10 cellular contexts compared by ENCODE assay signal in the genomic region with DNA sequence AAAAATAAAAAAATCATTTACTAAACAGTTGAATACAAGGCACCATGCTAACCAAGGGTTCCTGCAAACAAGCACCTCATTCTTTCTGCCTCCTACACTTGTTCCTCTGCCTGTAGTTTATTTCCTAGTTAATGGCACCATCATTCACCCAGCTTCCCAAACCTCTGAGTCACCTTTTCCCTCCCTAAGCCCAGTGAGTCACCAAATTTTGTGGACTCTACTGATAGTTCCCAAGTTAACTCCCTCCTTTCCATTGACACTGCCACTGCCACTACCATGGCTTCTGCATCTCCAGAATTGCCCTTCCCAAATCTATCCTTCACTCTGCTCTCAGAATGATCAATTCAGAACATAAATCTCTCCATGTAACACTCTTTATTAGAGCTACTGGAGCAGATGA. TPM values are rescaled to one million over a fixed set of nuclear protein-coding genes. Genes with fewer than 3 reads are reported as not detected.
A peak's percentile ranks its signal among the peaks of the same experiment; 100 is the strongest.
DNase-seq lines count a peak whose midpoint lies in the region; ATAC-seq and TF ChIP-seq lines count a peak whose summit lies in the region.
"Had no signal": no experiment of that assay in that cellular context is flagged by ENCODE, and none has a peak within 500 bp of the region (broad histone marks: within the 10 kb centered on the region; RNA-seq: fewer than 3 reads in every experiment).

No MANE protein-coding gene starts in this region.

- H3K4me1 ChIP-seq in left lung = no peaks in the 10 kb centered on the region
- H3K4me1 ChIP-seq: ascending aorta, right atrium auricular region had no signal

- in situ Hi-C loops in brain microvascular endothelial cell (cut with HindIII; ENCODE audit: low pct_ligation_motif_present, low sequenced_read_pairs) = no loop called here

- peak; percentile 45 for DNase-seq in AG09309 (ENCODE audit: low read depth)
- peak; percentile 45 for DNase-seq in brain microvascular endothelial cell
- no peak for DNase-seq in left lung
- no peak for DNase-seq in OCI-M2 (lab: John Stamatoyannopoulos, UW; ENCODE audit: unreplicated experiment)
- DNase-seq in activated effector memory CD4-positive, alpha-beta T cell treated with Interleukin-2 at 50 U/mL for 16 hours = no peak
- no peak for DNase-seq in middle frontal gyrus (ENCODE audit: extremely low spot score, low spot score)
- no peak for DNase-seq in putamen (ENCODE audit: low spot score)

- H3K27me3 ChIP-seq in brain microvascular endothelial cell (replicated peaks) (no peaks in the 10 kb centered on the region), left lung (no peaks in the 10 kb centered on the region)
- H3K27me3 ChIP-seq: ascending aorta, right atrium auricular region had no signal

- no peaks in the 10 kb centered on the region for H3K36me3 ChIP-seq in brain microvascular endothelial cell (replicated peaks)
- H3K36me3 ChIP-seq in left lung = no peaks in the 10 kb centered on the region
- H3K36me3 ChIP-seq: ascending aorta, right atrium auricular region had no signal

- intact Hi-C loops in left lung (cut with DNase I) = no loop called here

- ATAC-seq in left lung = peak; percentile 87

- TF ChIP-seq CTCF in AG09309 (IDR thresholded peaks at IDR 0.05; ENCODE audit: control insufficient read depth, insufficient read depth, low read depth, low read length, missing control alignments) (no peak), brain microvascular endothelial cell (IDR thresholded peaks at IDR 0.05; ENCODE audit: low read depth, low read length, missing control alignments) (no peak), left lung (IDR thresholded peaks at IDR 0.05) (no peak)

- no peak overlapping the region for H3K27ac ChIP-seq in brain microvascular endothelial cell
- H3K27ac ChIP-seq in left lung = no peak overlapping the region
- H3K27ac ChIP-seq: ascending aorta, right atrium auricular region had no signal

- TF ChIP-seq EP300 in Ishikawa (IDR thresholded peaks at IDR 0.05; ENCODE audit: borderline replicate concordance) = peak; percentile 59; the same call in 1 of the 2 replicates

- no peak for TF ChIP-seq RAD21 in Ishikawa (IDR thresholded peaks at IDR 0.05; ENCODE audit: low read depth)

- H3K4me3 ChIP-seq in AG09309 (ENCODE audit: control insufficient read depth, low read depth, low read length) (no peak overlapping the region), brain microvascular endothelial cell (ENCODE audit: low read depth, low read length) (no peak overlapping the region), left lung (no peak overlapping the region)
- H3K4me3 ChIP-seq: ascending aorta, right atrium auricular region had no signal

- no peaks in the 10 kb centered on the region for H3K9me3 ChIP-seq in left lung
- H3K9me3 ChIP-seq: ascending aorta, right atrium auricular region had no signal

TF ChIP-seq in Ishikawa, 13 proteins besides CTCF, POLR2A, EP300 and RAD21:
- TF ChIP-seq YY1 (IDR thresholded peaks at IDR 0.05; ENCODE audit: low read depth) (0 out of 2 replicates have a peak, but pooled peaks have one; percentile 42), CREB1 (IDR thresholded peaks at IDR 0.05; ENCODE audit: low read depth) (no peak), TCF12 (IDR thresholded peaks at IDR 0.05; ENCODE audit: low read depth) (peak; percentile 51; the same call in 1 of the 2 replicates), TEAD4 (IDR thresholded peaks at IDR 0.05) (peak; percentile 42; the same call in 1 of the 2 replicates), NFIC (IDR thresholded peaks at IDR 0.05) (peak; percentile 32; the same call in 1 of the 2 replicates), TAF1 (IDR thresholded peaks at IDR 0.05; ENCODE audit: low read depth) (no peak)
TF ChIP-seq in Ishikawa: peak in this region for 4.

RNA-seq across cellular contexts. Expression of gene GARIN2, which starts 2.0 kb away (rescaled TPM):
- total RNA-seq in left lung = under 1 TPM in 1 of 2 donors, not detected in 1; 0.12 TPM
- total RNA-seq: ascending aorta, right atrium auricular region had no signal

RNA-seq across cellular contexts. Expression of gene PALS1, which starts 54.0 kb away (rescaled TPM):
- total RNA-seq in left lung = 10 to 100 TPM; 35.3 to 38.6 TPM

Comparison
In these comparisons a context has a peak if more than half of its experiments do, and no peak if none do; other contexts are left out.
1. DNase-seq: peak in AG09309 (single experiment) and brain microvascular endothelial cell (single experiment); none in left lung (0 of 2), OCI-M2 (single experiment), activated effector memory CD4-positive, alpha-beta T cell treated with Interleukin-2 at 50 U/mL for 16 hours (single experiment), middle frontal gyrus (single experiment) and putamen (single experiment).